16 cellular contexts compared by ENCODE assay signal in the genomic region with DNA sequence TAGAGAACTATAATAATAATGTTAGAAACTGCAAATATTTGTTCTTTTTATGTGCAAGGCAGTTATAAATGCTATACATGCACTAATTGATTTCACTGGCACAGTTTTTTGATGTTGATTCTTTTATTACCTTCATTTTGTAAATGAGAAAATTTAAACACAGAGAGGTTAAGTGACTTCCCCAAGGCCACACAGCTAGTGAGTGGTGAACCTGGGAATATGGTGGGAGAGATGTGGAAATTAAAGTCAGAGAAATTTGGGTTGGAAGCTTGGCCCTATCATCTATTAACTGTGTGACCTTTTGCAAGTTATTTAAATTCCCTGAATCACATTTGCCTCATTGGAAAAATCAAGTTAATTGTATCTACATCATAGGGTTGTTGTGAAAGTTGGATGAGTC. TPM values are rescaled to one million over a fixed set of nuclear protein-coding genes. Genes with fewer than 3 reads are reported as not detected.
DNase-seq lines count a peak whose midpoint lies in the region; ATAC-seq and TF ChIP-seq lines count a peak whose summit lies in the region.
"Had no signal": no experiment of that assay in that cellular context is flagged by ENCODE, and none has a peak within 500 bp of the region (broad histone marks: within the 10 kb centered on the region; RNA-seq: fewer than 3 reads in every experiment).

No MANE protein-coding gene starts in this region.

- H3K4me1 ChIP-seq in left ventricle myocardium inferior = peaks cover 56% of the 10 kb centered on the region
- H3K4me1 ChIP-seq in Panc1 (ENCODE audit: control insufficient read depth, insufficient read depth, low read length) = peaks cover 39% of the 10 kb centered on the region

- H3K27ac Mint-ChIP-seq in T-cell = no peak overlapping the region
- H3K27ac Mint-ChIP-seq: B cell; CD8-positive, alpha-beta T cell; GM23338 had no signal

- no peak overlapping the region for H3K4me3 Mint-ChIP-seq in T-cell
- H3K4me3 Mint-ChIP-seq: B cell; CD8-positive, alpha-beta T cell; GM23338 had no signal

- H3K9me3 ChIP-seq in left ventricle myocardium inferior (replicated peaks) (no peaks in the 10 kb centered on the region), Panc1 (ENCODE audit: control insufficient read depth, insufficient read depth, low read depth, low read length) (no peaks in the 10 kb centered on the region)
- H3K9me3 ChIP-seq: BLaER1 treated with 17β-estradiol and CSF1 and Interleukin-3, amounts not matched to agents 10 nM and 100 nM had no signal

- BruUV-seq in Panc1 (replicated peaks; lab: Mats Ljungman, UMichigan) = no TSS peak

- H3K27me3 ChIP-seq in left ventricle myocardium inferior (ENCODE audit: low read depth) = no peaks in the 10 kb centered on the region
- H3K27me3 ChIP-seq in Panc1 (ENCODE audit: control insufficient read depth, insufficient read depth, low read length) = no peaks in the 10 kb centered on the region
- H3K27me3 ChIP-seq: BLaER1 treated with 17β-estradiol and CSF1 and Interleukin-3, amounts not matched to agents 10 nM and 100 nM had no signal

- H3K27me3 Mint-ChIP-seq in T-cell = no peaks in the 10 kb centered on the region
- H3K27me3 Mint-ChIP-seq: B cell had no signal

- in situ Hi-C loops in Panc1 (cut with HindIII; ENCODE audit: low pct_unique_long_range_greater_than_20kb, low sequenced_read_pairs) = no loop called here

- H3K9me3 Mint-ChIP-seq in T-cell = no peaks in the 10 kb centered on the region
- H3K9me3 Mint-ChIP-seq: CD8-positive, alpha-beta T cell; GM23338 had no signal

- DNase-seq in left ventricle myocardium inferior (no peak), Right ventricle myocardium inferior (ENCODE audit: missing footprints) (no peak), Panc1 (ENCODE audit: low read depth, low spot score) (no peak), fibroblast of mammary gland (ENCODE audit: low read depth) (peak; percentile 18), T-cell (no peak), globus pallidus (ENCODE audit: low spot score) (no peak)
- DNase-seq in activated CD4-positive, CD25-positive, alpha-beta regulatory T cell (lab: John Stamatoyannopoulos, UW) = no peak
- DNase-seq: 8988T; Calu3; CD8-positive, alpha-beta T cell; DMS79 treated with DMSO at 0.1 percent for 48 hours; GF-D8; HCEC 1CT had no signal

- POLR2A ChIA-PET in Panc1 (lab: Charles Lee) (no interaction called here), T-cell (lab: Charles Lee) (no interaction called here)

- CTCF ChIA-PET in Panc1 (lab: Charles Lee) = no interaction called here
- CTCF ChIA-PET in T-cell (lab: Charles Lee) = no interaction called here

- no peak overlapping the region for H3K4me3 ChIP-seq in left ventricle myocardium inferior
- H3K4me3 ChIP-seq in Panc1 (ENCODE audit: low read depth in 2 of 2, low read length in 2 of 2) = no peak overlapping the region
- no peak overlapping the region for H3K4me3 ChIP-seq in fibroblast of mammary gland (ENCODE audit: control insufficient read depth, low read depth, low read length)
- H3K4me3 ChIP-seq: BLaER1 treated with 17β-estradiol and CSF1 and Interleukin-3, amounts not matched to agents 10 nM and 100 nM; GM23338 had no signal

- no peaks in the 10 kb centered on the region for H3K36me3 Mint-ChIP-seq in T-cell
- H3K36me3 Mint-ChIP-seq: CD8-positive, alpha-beta T cell had no signal

- ATAC-seq in Right ventricle myocardium inferior (no peak), Panc1 (no peak), T-cell (replicated peaks in 1 of 4) (no peak)
- ATAC-seq: CD8-positive, alpha-beta T cell; GM23338 had no signal

- intact Hi-C loops in left ventricle myocardium inferior (cut with micrococcal nuclease) = no loop called here
- intact Hi-C loops in Right ventricle myocardium inferior (cut with DNase I) = no loop called here
- intact Hi-C loops in Panc1 (cut with micrococcal nuclease; ENCODE audit: unreplicated experiment) = no loop called here

- H3K4me1 Mint-ChIP-seq in T-cell = peaks cover 0 to 2% (median 0%) of the 10 kb centered on the region in 3 donors

- H3K27ac ChIP-seq in left ventricle myocardium inferior (replicated peaks) (peak overlapping the region; percentile 50), Panc1 (ENCODE audit: low read length) (peak overlapping the region; percentile 74)
- H3K27ac ChIP-seq: BLaER1 treated with 17β-estradiol and CSF1 and Interleukin-3, amounts not matched to agents 10 nM and 100 nM had no signal

- TF ChIP-seq CTCF in left ventricle myocardium inferior (IDR thresholded peaks at IDR 0.05; ENCODE audit: borderline replicate concordance) (no peak), Panc1 (IDR thresholded peaks at IDR 0.05) (no peak), fibroblast of mammary gland (conservative IDR thresholded peaks at IDR 0.05; ENCODE audit: control insufficient read depth, insufficient read depth, low read depth, low read length) (no peak)

- H3K36me3 ChIP-seq in left ventricle myocardium inferior = no peaks in the 10 kb centered on the region
- H3K36me3 ChIP-seq in Panc1 (ENCODE audit: control insufficient read depth, insufficient read depth, low read length) = no peaks in the 10 kb centered on the region
- H3K36me3 ChIP-seq: BLaER1 treated with 17β-estradiol and CSF1 and Interleukin-3, amounts not matched to agents 10 nM and 100 nM had no signal

RNA-seq across cellular contexts. Expression of a gene that starts 39.6 kb away (rescaled TPM):
- total RNA-seq in left ventricle myocardium inferior = 331 TPM
- 292 TPM for total RNA-seq in Right ventricle myocardium inferior
- 94.2 TPM for total RNA-seq in Panc1 (2021; ENCODE audit: unreplicated experiment)
- polyA plus RNA-seq in Panc1 (2012; ENCODE audit: insufficient read length) = 45.1 TPM
- total RNA-seq in T-cell = 100 to 1,000 TPM; 232 to 391 (median 281) TPM
